In the genomic region with DNA sequence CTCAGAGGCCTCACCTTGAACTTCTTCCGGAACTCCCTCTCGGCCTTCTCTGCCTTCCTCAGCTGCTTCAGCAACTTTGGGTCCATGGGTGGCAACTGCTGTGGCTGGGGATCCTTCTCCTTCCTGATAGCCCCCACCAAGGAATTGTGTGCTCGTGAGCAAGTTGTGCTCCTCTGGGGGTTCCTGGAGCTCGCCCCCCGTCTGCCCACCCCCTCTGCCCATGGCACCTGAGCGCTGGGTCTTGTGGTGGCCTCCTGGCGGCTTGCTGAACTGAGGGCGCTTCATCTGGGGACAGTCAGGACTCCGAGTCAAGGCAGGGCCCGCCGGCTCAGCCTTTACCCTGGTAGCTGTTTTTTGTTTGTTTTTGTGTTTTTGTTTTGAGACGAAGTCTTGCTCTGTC, we compare ENCODE assay signal across 26 cellular contexts. TPM values are rescaled to one million over a fixed set of nuclear protein-coding genes. Genes with fewer than 3 reads are reported as not detected.
A peak's percentile ranks its signal among the peaks of the same experiment; 100 is the strongest.
DNase-seq lines count a peak whose midpoint lies in the region; ATAC-seq, FAIRE-seq and TF ChIP-seq lines count a peak whose summit lies in the region.
"Had no signal": no experiment of that assay in that cellular context is flagged by ENCODE, and none has a peak within 500 bp of the region (broad histone marks: within the 10 kb centered on the region; RNA-seq: fewer than 3 reads in every experiment).

No MANE protein-coding gene starts in this region.

- H3K4me3 Mint-ChIP-seq in activated CD4-positive, alpha-beta T cell treated with anti-CD3 and anti-CD28 coated beads, Interleukin-2, amount 10 ng/mL, durations not matched to agents 24 days and 14 days = no peak overlapping the region
- H3K4me3 Mint-ChIP-seq in stimulated activated naive CD8-positive, alpha-beta T cell treated with anti-CD3 and anti-CD28 coated beads, Interleukin-15, amount 100 ng/mL, for 72 hours = no peak overlapping the region
- H3K4me3 Mint-ChIP-seq: HFFc6 had no signal

- peaks cover 33% of the 10 kb centered on the region for H3K36me3 Mint-ChIP-seq in activated CD4-positive, alpha-beta T cell treated with anti-CD3 and anti-CD28 coated beads, Interleukin-2, amount 10 ng/mL, durations not matched to agents 24 days and 14 days (ENCODE audit: low read depth)

- H3K36me3 ChIP-seq in kidney (ENCODE audit: control insufficient read depth in 1 of 2, insufficient read depth in 2 of 2, low read length in 2 of 2) = peaks cover 26 to 27% of the 10 kb centered on the region in 2 donors

- no peak for ATAC-seq in stimulated activated naive CD8-positive, alpha-beta T cell treated with anti-CD3 and anti-CD28 coated beads, Interleukin-15, amount 100 ng/mL, for 72 hours
- no peak for ATAC-seq in stimulated activated naive CD8-positive, alpha-beta T cell treated with anti-CD3 and anti-CD28 coated beads, Interleukin-15, Interleukin-2, amounts not matched to agents 100 U/mL and 50 U/mL, for 24 hours
- no peak for ATAC-seq in left lobe of liver
- no peak for ATAC-seq in HG02884 (IDR thresholded peaks at IDR 0.05; ENCODE audit: unreplicated experiment)

- intact Hi-C loops in activated CD4-positive, alpha-beta T cell treated with anti-CD3 and anti-CD28 coated beads, Interleukin-2, amount 10 ng/mL, durations not matched to agents 24 days and 14 days (cut with micrococcal nuclease) = no loop called here
- intact Hi-C loops in kidney (cut with DNase I) = no loop called here
- intact Hi-C loops in head of caudate nucleus (cut with DNase I) = no loop called here

- FAIRE-seq in kidney (lab: Jason Lieb, UNC) = no peak
- FAIRE-seq: GM12878 had no signal

- no peak for TF ChIP-seq CTCF in kidney (IDR thresholded peaks at IDR 0.05; ENCODE audit: borderline replicate concordance, extremely low read depth, insufficient read depth)

- no peak for DNase-seq in activated CD4-positive, alpha-beta T cell treated with anti-CD3 and anti-CD28 coated beads, Interleukin-2, amount 10 ng/mL, durations not matched to agents 24 days and 14 days
- DNase-seq in activated CD4-positive, alpha-beta T cell treated with anti-CD3 and anti-CD28 coated beads for 4 hours = no peak
- no peak for DNase-seq in stimulated activated naive CD8-positive, alpha-beta T cell treated with anti-CD3 and anti-CD28 coated beads, Interleukin-15, amount 100 ng/mL, for 72 hours
- no peak for DNase-seq in stimulated activated naive CD8-positive, alpha-beta T cell treated with anti-CD3 and anti-CD28 coated beads, Interleukin-15, Interleukin-2, amounts not matched to agents 100 U/mL and 50 U/mL, for 24 hours
- peak; percentile 57 for DNase-seq in kidney
- no peak for DNase-seq in left lobe of liver (ENCODE audit: low spot score)
- no peak for DNase-seq in head of caudate nucleus
- DNase-seq: 8988T; activated gamma-delta T cell; AML-193; aorta; central memory CD4-positive, alpha-beta T cell; COR-L47; DMS79 treated with DMSO at 0.1 percent for 48 hours; HFFc6; NCI-H1048; NCI-H187 treated with DMSO at 0.1 percent for 48 hours; stimulated activated CD4-positive, alpha-beta T cell treated with anti-CD3 and anti-CD28 coated beads, Interleukin-4, amount 100 ng/mL, for 24 hours; stomach; transverse colon had no signal

- H3K9me3 ChIP-seq in kidney (ENCODE audit: control insufficient read depth in 1 of 2, low read length in 2 of 2) = no peaks in the 10 kb centered on the region
- H3K9me3 ChIP-seq: stomach, transverse colon had no signal

- no peaks in the 10 kb centered on the region for H3K27me3 Mint-ChIP-seq in activated CD4-positive, alpha-beta T cell treated with anti-CD3 and anti-CD28 coated beads, Interleukin-2, amount 10 ng/mL, durations not matched to agents 24 days and 14 days
- H3K27me3 Mint-ChIP-seq in stimulated activated naive CD8-positive, alpha-beta T cell treated with anti-CD3 and anti-CD28 coated beads, Interleukin-15, amount 100 ng/mL, for 72 hours = no peaks in the 10 kb centered on the region

- peak overlapping the region; percentile 52 for H3K27ac Mint-ChIP-seq in activated CD4-positive, alpha-beta T cell treated with anti-CD3 and anti-CD28 coated beads, Interleukin-2, amount 10 ng/mL, durations not matched to agents 24 days and 14 days
- H3K27ac Mint-ChIP-seq in stimulated activated naive CD8-positive, alpha-beta T cell treated with anti-CD3 and anti-CD28 coated beads, Interleukin-15, amount 100 ng/mL, for 72 hours = peak overlapping the region; percentile 78
- H3K27ac Mint-ChIP-seq: HFFc6 had no signal

- peaks cover 31% of the 10 kb centered on the region for H3K4me1 Mint-ChIP-seq in activated CD4-positive, alpha-beta T cell treated with anti-CD3 and anti-CD28 coated beads, Interleukin-2, amount 10 ng/mL, durations not matched to agents 24 days and 14 days
- H3K4me1 Mint-ChIP-seq in stimulated activated naive CD8-positive, alpha-beta T cell treated with anti-CD3 and anti-CD28 coated beads, Interleukin-15, amount 100 ng/mL, for 72 hours = peaks cover 62% of the 10 kb centered on the region

- H3K9ac ChIP-seq in kidney (ENCODE audit: low read length in 2 of 2) = no peak overlapping the region

- H3K27ac ChIP-seq in kidney (ENCODE audit: low read depth in 2 of 2, low read length in 2 of 2) = no peak overlapping the region
- H3K27ac ChIP-seq: epithelial cell of prostate, stomach, transverse colon had no signal

- no peaks in the 10 kb centered on the region for H3K4me1 ChIP-seq in kidney (ENCODE audit: control insufficient read depth in 1 of 2, insufficient read depth in 1 of 2, low read depth in 1 of 2, low read length in 2 of 2)

- H3K4me3 ChIP-seq in kidney (ENCODE audit: low read length in 2 of 2) = no peak overlapping the region
- H3K4me3 ChIP-seq: GM12878, stomach, transverse colon had no signal

- H3K9me3 Mint-ChIP-seq in activated CD4-positive, alpha-beta T cell treated with anti-CD3 and anti-CD28 coated beads, Interleukin-2, amount 10 ng/mL, durations not matched to agents 24 days and 14 days = no peaks in the 10 kb centered on the region
- no peaks in the 10 kb centered on the region for H3K9me3 Mint-ChIP-seq in stimulated activated naive CD8-positive, alpha-beta T cell treated with anti-CD3 and anti-CD28 coated beads, Interleukin-15, amount 100 ng/mL, for 72 hours
- H3K9me3 Mint-ChIP-seq: HFFc6 had no signal

RNA-seq across cellular contexts. Expression of a gene that starts 11.6 kb away (rescaled TPM):
- 0.33 and 0.38 TPM in 2 replicates for total RNA-seq in activated CD4-positive, alpha-beta T cell treated with anti-CD3 and anti-CD28 coated beads, Interleukin-2, amount 10 ng/mL, durations not matched to agents 24 days and 14 days
- total RNA-seq in kidney (4.6 TPM), left lobe of liver (1.7 TPM)
- polyA plus RNA-seq in kidney (ENCODE audit: insufficient read depth, low read depth, low replicate concordance) = 0.99 TPM
- total RNA-seq: dermis microvascular lymphatic vessel endothelial cell, fibroblast of villous mesenchyme, renal cortical epithelial cell had no signal

RNA-seq across cellular contexts. Expression of a gene that starts 23.1 kb away (rescaled TPM):
- total RNA-seq in activated CD4-positive, alpha-beta T cell treated with anti-CD3 and anti-CD28 coated beads, Interleukin-2, amount 10 ng/mL, durations not matched to agents 24 days and 14 days = 18.1 and 25.6 TPM in 2 replicates
- total RNA-seq in kidney (29.6 TPM), left lobe of liver (12.0 TPM)
- 20.4 TPM for polyA plus RNA-seq in kidney (ENCODE audit: insufficient read depth, low read depth, low replicate concordance)

RNA-seq across cellular contexts. Expression of a gene that starts 46.1 kb away (rescaled TPM):
- total RNA-seq in activated CD4-positive, alpha-beta T cell treated with anti-CD3 and anti-CD28 coated beads, Interleukin-2, amount 10 ng/mL, durations not matched to agents 24 days and 14 days = 349 and 352 TPM in 2 replicates
- total RNA-seq in kidney (164 TPM), left lobe of liver (66.9 TPM)
- polyA plus RNA-seq in kidney (ENCODE audit: insufficient read depth, low read depth, low replicate concordance) = 103 TPM
